ENCODE assay signal across 1 cellular context in the genomic region with DNA sequence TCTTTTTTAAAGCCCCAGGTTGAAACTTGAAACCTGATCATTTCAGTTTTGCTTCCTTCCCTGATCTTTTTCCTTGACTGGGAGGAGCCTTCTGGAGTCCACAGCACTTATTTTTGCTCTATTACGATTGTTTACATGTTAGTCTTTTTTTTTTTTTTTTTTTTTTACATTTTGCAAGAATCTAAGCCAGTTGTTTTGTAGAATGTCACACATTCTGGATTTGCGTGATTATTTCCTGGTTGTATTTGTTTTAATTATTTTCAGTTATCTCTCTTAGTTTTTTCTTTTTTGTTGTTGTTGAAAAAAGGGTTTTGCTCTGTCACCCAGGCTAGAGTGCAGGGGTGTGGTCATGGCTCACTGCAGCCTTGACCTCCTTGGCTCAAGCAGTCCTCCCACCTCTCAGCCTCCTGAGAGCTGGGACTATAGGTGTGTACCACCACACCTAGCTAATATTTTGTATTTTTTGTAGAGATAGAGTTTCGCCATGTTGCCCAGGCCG.
A peak's percentile ranks its signal among the peaks of the same experiment; 100 is the strongest.
TF ChIP-seq lines count a peak whose summit lies in the region.

No MANE protein-coding gene starts in this region.

TF ChIP-seq in K562, 482 proteins besides CTCF, POLR2A, EP300 and RAD21 (continued from another document and continues in another):
- TF ChIP-seq, protein P1, sequence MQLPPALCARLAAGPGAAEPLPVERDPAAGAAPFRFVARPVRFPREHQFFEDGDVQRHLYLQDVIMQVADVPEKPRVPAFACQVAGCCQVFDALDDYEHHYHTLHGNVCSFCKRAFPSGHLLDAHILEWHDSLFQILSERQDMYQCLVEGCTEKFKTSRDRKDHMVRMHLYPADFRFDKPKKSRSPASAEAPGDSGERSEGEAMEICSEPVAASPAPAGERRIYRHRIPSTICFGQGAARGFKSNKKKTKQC (CRISPR knock-in tag; IDR thresholded peaks at IDR 0.05) = no peak
- TF ChIP-seq, protein P2, sequence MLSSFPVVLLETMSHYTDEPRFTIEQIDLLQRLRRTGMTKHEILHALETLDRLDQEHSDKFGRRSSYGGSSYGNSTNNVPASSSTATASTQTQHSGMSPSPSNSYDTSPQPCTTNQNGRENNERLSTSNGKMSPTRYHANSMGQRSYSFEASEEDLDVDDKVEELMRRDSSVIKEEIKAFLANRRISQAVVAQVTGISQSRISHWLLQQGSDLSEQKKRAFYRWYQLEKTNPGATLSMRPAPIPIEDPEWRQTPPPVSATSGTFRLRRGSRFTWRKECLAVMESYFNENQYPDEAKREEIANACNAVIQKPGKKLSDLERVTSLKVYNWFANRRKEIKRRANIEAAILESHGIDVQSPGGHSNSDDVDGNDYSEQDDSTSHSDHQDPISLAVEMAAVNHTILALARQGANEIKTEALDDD (IDR thresholded peaks at IDR 0.05) = no peak
- no peak for TF ChIP-seq SP1 (CRISPR knock-in tag; IDR thresholded peaks at IDR 0.05)
- TF ChIP-seq, protein P3, sequence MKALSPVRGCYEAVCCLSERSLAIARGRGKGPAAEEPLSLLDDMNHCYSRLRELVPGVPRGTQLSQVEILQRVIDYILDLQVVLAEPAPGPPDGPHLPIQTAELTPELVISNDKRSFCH (CRISPR knock-in tag; IDR thresholded peaks at IDR 0.05) = no peak
- TF ChIP-seq, protein P3 (tag; IDR thresholded peaks at IDR 0.05) = no peak
- no peak for TF ChIP-seq ZNF121 (CRISPR knock-in tag; conservative IDR thresholded peaks at IDR 0.05)
- TF ChIP-seq JUNB (CRISPR knock-in tag; conservative IDR thresholded peaks at IDR 0.05) = no peak
- TF ChIP-seq SIRT6 (IDR thresholded peaks at IDR 0.05; ENCODE audit: low read depth, low read length) = no peak
- TF ChIP-seq NR4A1 (CRISPR knock-in tag; IDR thresholded peaks at IDR 0.05) = no peak
- no peak for TF ChIP-seq NR4A1 (tag; IDR thresholded peaks at IDR 0.05)
- no peak for TF ChIP-seq ZFP1 (CRISPR knock-in tag; IDR thresholded peaks at IDR 0.05)
- TF ChIP-seq ILF3 (IDR thresholded peaks at IDR 0.05; ENCODE audit: borderline replicate concordance) = no peak
- no peak for TF ChIP-seq NCOA4 (IDR thresholded peaks at IDR 0.05; ENCODE audit: partially characterized antibody)
- no peak for TF ChIP-seq ZNF445 (CRISPR knock-in tag; IDR thresholded peaks at IDR 0.05; ENCODE audit: low read depth)
- TF ChIP-seq TOE1 (IDR thresholded peaks at IDR 0.05; ENCODE audit: borderline replicate concordance) = no peak
- no peak for TF ChIP-seq TOE1 (CRISPR knock-in tag; IDR thresholded peaks at IDR 0.05; ENCODE audit: borderline replicate concordance, low read depth)
- TF ChIP-seq SNIP1 (IDR thresholded peaks at IDR 0.05; ENCODE audit: low read depth) = no peak
- no peak for TF ChIP-seq ZNF407 (IDR thresholded peaks at IDR 0.05; ENCODE audit: low read depth)
- no peak for TF ChIP-seq HOMEZ (CRISPR knock-in tag; IDR thresholded peaks at IDR 0.05)
- TF ChIP-seq, protein P4, sequence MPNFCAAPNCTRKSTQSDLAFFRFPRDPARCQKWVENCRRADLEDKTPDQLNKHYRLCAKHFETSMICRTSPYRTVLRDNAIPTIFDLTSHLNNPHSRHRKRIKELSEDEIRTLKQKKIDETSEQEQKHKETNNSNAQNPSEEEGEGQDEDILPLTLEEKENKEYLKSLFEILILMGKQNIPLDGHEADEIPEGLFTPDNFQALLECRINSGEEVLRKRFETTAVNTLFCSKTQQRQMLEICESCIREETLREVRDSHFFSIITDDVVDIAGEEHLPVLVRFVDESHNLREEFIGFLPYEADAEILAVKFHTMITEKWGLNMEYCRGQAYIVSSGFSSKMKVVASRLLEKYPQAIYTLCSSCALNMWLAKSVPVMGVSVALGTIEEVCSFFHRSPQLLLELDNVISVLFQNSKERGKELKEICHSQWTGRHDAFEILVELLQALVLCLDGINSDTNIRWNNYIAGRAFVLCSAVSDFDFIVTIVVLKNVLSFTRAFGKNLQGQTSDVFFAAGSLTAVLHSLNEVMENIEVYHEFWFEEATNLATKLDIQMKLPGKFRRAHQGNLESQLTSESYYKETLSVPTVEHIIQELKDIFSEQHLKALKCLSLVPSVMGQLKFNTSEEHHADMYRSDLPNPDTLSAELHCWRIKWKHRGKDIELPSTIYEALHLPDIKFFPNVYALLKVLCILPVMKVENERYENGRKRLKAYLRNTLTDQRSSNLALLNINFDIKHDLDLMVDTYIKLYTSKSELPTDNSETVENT (CRISPR knock-in tag; IDR thresholded peaks at IDR 0.05) = no peak
- no peak for TF ChIP-seq HNRNPLL (IDR thresholded peaks at IDR 0.05; ENCODE audit: low read depth, low read length, poor library complexity, severe bottlenecking)
- no peak for TF ChIP-seq ZHX1 (conservative IDR thresholded peaks at IDR 0.05; ENCODE audit: low read length)
- TF ChIP-seq PHF21A (IDR thresholded peaks at IDR 0.05; ENCODE audit: borderline replicate concordance, low read depth) = no peak
- TF ChIP-seq THAP7 (CRISPR knock-in tag; IDR thresholded peaks at IDR 0.05) = no peak
- no peak for TF ChIP-seq PTBP1 (IDR thresholded peaks at IDR 0.05; ENCODE audit: low read depth, low read length)
- TF ChIP-seq SRSF1 (IDR thresholded peaks at IDR 0.05; ENCODE audit: low read depth, low read length) = no peak
- 0 out of 2 replicates have a peak, but pooled peaks have one; percentile 59 for TF ChIP-seq SMARCC2 (IDR thresholded peaks at IDR 0.05; ENCODE audit: low read depth)
- no peak for TF ChIP-seq ILK (tag; IDR thresholded peaks at IDR 0.05; ENCODE audit: borderline replicate concordance, low read depth)
- no peak for TF ChIP-seq KAT7 (CRISPR knock-in tag; IDR thresholded peaks at IDR 0.05; ENCODE audit: borderline replicate concordance)
- TF ChIP-seq, protein P5, sequence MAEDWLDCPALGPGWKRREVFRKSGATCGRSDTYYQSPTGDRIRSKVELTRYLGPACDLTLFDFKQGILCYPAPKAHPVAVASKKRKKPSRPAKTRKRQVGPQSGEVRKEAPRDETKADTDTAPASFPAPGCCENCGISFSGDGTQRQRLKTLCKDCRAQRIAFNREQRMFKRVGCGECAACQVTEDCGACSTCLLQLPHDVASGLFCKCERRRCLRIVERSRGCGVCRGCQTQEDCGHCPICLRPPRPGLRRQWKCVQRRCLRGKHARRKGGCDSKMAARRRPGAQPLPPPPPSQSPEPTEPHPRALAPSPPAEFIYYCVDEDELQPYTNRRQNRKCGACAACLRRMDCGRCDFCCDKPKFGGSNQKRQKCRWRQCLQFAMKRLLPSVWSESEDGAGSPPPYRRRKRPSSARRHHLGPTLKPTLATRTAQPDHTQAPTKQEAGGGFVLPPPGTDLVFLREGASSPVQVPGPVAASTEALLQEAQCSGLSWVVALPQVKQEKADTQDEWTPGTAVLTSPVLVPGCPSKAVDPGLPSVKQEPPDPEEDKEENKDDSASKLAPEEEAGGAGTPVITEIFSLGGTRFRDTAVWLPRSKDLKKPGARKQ (CRISPR knock-in tag; IDR thresholded peaks at IDR 0.05) = no peak
- no peak for TF ChIP-seq CREBBP (IDR thresholded peaks at IDR 0.05; ENCODE audit: low read depth, low read length)
- TF ChIP-seq RBBP5 (IDR thresholded peaks at IDR 0.05; ENCODE audit: borderline replicate concordance, insufficient read depth, low read length, poor library complexity, severe bottlenecking) = no peak
- TF ChIP-seq CEBPB (tag; IDR thresholded peaks at IDR 0.05) = no peak
- no peak for TF ChIP-seq GABPB1 (CRISPR knock-in tag; IDR thresholded peaks at IDR 0.05)
